Comparison of ENCODE assay signal across 22 cellular contexts in the genomic region with DNA sequence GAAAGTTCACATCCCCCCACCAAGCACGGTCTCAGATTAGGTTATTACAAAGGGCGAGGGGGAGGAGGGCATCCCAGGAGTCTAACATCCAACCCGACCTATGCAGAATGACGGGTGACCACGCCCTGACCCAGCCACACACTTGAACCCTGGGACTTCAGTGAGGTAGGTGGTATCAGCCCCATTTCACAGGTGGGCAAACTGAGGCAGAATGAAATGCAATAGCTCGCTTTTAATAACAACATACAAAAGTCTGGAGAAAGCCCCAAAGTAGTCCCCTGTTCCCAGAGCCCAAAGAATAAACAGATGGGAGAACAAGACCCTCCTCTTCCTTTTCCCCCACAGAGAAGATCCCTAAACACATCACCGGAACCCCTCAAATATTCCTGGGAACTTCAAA. TPM values are rescaled to one million over a fixed set of nuclear protein-coding genes. Genes with fewer than 3 reads are reported as not detected.
DNase-seq lines count a peak whose midpoint lies in the region; ATAC-seq, FAIRE-seq and TF ChIP-seq lines count a peak whose summit lies in the region.
"Had no signal": no experiment of that assay in that cellular context is flagged by ENCODE, and none has a peak within 500 bp of the region (broad histone marks: within the 10 kb centered on the region; RNA-seq: fewer than 3 reads in every experiment).

No MANE protein-coding gene starts in this region.

- H4K8ac ChIP-seq in H1 (ENCODE audit: extremely low read depth, insufficient read depth, low read length): no peak overlapping the region

- no peak for FAIRE-seq in H1 (lab: Jason Lieb, UNC)
- FAIRE-seq: A549, D721Med, G401.6, GM12891, GM19239 had no signal

- H2AFZ ChIP-seq in H1 (ENCODE audit: low read length): no peak overlapping the region

- H3K4me2 ChIP-seq in H1 (ENCODE audit: insufficient read depth in 1 of 2, low read depth in 2 of 2, low read length in 2 of 2): no peak overlapping the region
- H3K4me2 ChIP-seq: A549; BLaER1 treated with 17β-estradiol and CSF1 and Interleukin-3, amounts not matched to agents 10 nM and 100 nM had no signal

- no peak overlapping the region for H3K18ac ChIP-seq in H1 (ENCODE audit: extremely low read depth, low read length)

- CTCF ChIA-PET in activated CD4-positive, alpha-beta T cell treated with anti-CD3 and anti-CD28 coated beads, Interleukin-2, amount 10 ng/mL, durations not matched to agents 7 days and 5 days (lab: Charles Lee): no interaction called here
- CTCF ChIA-PET in RWPE1 (lab: Yijun Ruan, JAX) (no interaction called here), H1 (lab: Charles Lee; ENCODE audit: partially characterized antibody) (interaction anchor here (1.8 to 3.5 kb wide), 2 partner anchors 11 to 14 kb away, joined by 6 to 21 read pairs; no protein-coding TSS in a partner anchor)

- H2AK5ac ChIP-seq in H1 (ENCODE audit: low read depth, low read length): no peak overlapping the region

- H3K9me3 Mint-ChIP-seq in activated CD4-positive, alpha-beta T cell treated with anti-CD3 and anti-CD28 coated beads, Interleukin-2, amount 10 ng/mL, durations not matched to agents 7 days and 5 days: no peaks in the 10 kb centered on the region
- no peaks in the 10 kb centered on the region for H3K9me3 Mint-ChIP-seq in activated CD4-positive, alpha-beta T cell treated with anti-CD3 and anti-CD28 coated beads, Interleukin-2, amount 10 ng/mL, durations not matched to agents 24 days and 14 days
- no peaks in the 10 kb centered on the region for H3K9me3 Mint-ChIP-seq in activated T-cell treated with anti-CD3 and anti-CD28 coated beads, Interleukin-2, amount 50 U/mL, for 4 hours
- H3K9me3 Mint-ChIP-seq: CD4-positive, alpha-beta T cell; CD8-positive, alpha-beta T cell had no signal

- peak overlapping the region; percentile 10; the same call in 1 of the 2 replicates for H3K27ac ChIP-seq in RWPE1
- no peak overlapping the region for H3K27ac ChIP-seq in H1 (ENCODE audit: low read depth, low read length)
- H3K27ac ChIP-seq: 22Rv1; A549; BLaER1 treated with 17β-estradiol and CSF1 and Interleukin-3, amounts not matched to agents 10 nM and 100 nM; C4-2B had no signal

- TF ChIP-seq POLR2A in H1 (IDR thresholded peaks at IDR 0.05; ENCODE audit: control extremely low read depth in 1 of 2, low read depth in 2 of 2, low read length in 2 of 2): no peak

- no peak for ATAC-seq in activated T-cell treated with anti-CD3 and anti-CD28 coated beads, Interleukin-2, amount 50 U/mL, for 4 hours
- ATAC-seq: A549; CD8-positive, alpha-beta T cell had no signal

- POLR2A ChIA-PET in activated CD4-positive, alpha-beta T cell treated with anti-CD3 and anti-CD28 coated beads, Interleukin-2, amount 10 ng/mL, durations not matched to agents 7 days and 5 days (lab: Charles Lee): no interaction called here
- POLR2A ChIA-PET in RWPE1 (lab: Yijun Ruan, JAX; ENCODE audit: low non-redundant PET): no interaction called here
- POLR2A ChIA-PET in H1 (lab: Charles Lee; ENCODE audit: partially characterized antibody): interaction anchor here (1.5 kb wide), 1 partner anchor 189 kb away, joined by 3 read pairs; no protein-coding TSS in a partner anchor

- H3K4me3 ChIP-seq in H1 (ENCODE audit: extremely low read depth in 1 of 4, insufficient read depth in 2 of 4, low read depth in 3 of 4, low read length in 4 of 4): no peak overlapping the region
- H3K4me3 ChIP-seq: A549; BLaER1 treated with 17β-estradiol and CSF1 and Interleukin-3, amounts not matched to agents 10 nM and 100 nM had no signal

- no peak overlapping the region for H3K4ac ChIP-seq in H1 (replicated peaks; ENCODE audit: insufficient read length, low read depth, low read length)

- H2BK120ac ChIP-seq in H1 (replicated peaks; ENCODE audit: low read depth, low read length): no peak overlapping the region

- peak overlapping the region; percentile 36 for H3K27ac Mint-ChIP-seq in activated CD4-positive, alpha-beta T cell treated with anti-CD3 and anti-CD28 coated beads, Interleukin-2, amount 10 ng/mL, durations not matched to agents 7 days and 5 days
- no peak overlapping the region for H3K27ac Mint-ChIP-seq in activated CD4-positive, alpha-beta T cell treated with anti-CD3 and anti-CD28 coated beads, Interleukin-2, amount 10 ng/mL, durations not matched to agents 24 days and 14 days
- H3K27ac Mint-ChIP-seq: B cell; CD4-positive, alpha-beta T cell; CD8-positive, alpha-beta T cell had no signal

- H4K5ac ChIP-seq in H1 (ENCODE audit: insufficient read length, low read depth, low read length): no peak overlapping the region

- TF ChIP-seq RAD21 in H1 (IDR thresholded peaks at IDR 0.05 in 1 of 2, conservative IDR thresholded peaks at IDR 0.05 in 1 of 2; ENCODE audit: low read depth in 2 of 2, low read length in 2 of 2): no peak

- H3K36me3 ChIP-seq in H1 (ENCODE audit: control insufficient read depth in 2 of 4, insufficient read depth in 4 of 4, low read length in 3 of 4): peaks cover 0 to 3% (median 3%) of the 10 kb centered on the region in 4 experiments; a peak in 3 of 8 replicates

- H3K79me1 ChIP-seq in H1 (ENCODE audit: low read depth, low read length): no peaks in the 10 kb centered on the region

- H3K4me3 Mint-ChIP-seq in activated CD4-positive, alpha-beta T cell treated with anti-CD3 and anti-CD28 coated beads, Interleukin-2, amount 10 ng/mL, durations not matched to agents 7 days and 5 days: no peak overlapping the region
- H3K4me3 Mint-ChIP-seq in activated CD4-positive, alpha-beta T cell treated with anti-CD3 and anti-CD28 coated beads, Interleukin-2, amount 10 ng/mL, durations not matched to agents 24 days and 14 days: no peak overlapping the region
- no peak overlapping the region for H3K4me3 Mint-ChIP-seq in activated T-cell treated with anti-CD3 and anti-CD28 coated beads, Interleukin-2, amount 50 U/mL, for 4 hours
- H3K4me3 Mint-ChIP-seq: B cell; CD4-positive, alpha-beta T cell; CD8-positive, alpha-beta T cell had no signal

- no peaks in the 10 kb centered on the region for H3K79me2 ChIP-seq in H1 (ENCODE audit: control insufficient read depth in 1 of 2, insufficient read depth in 2 of 2, low read length in 2 of 2)

- H3K14ac ChIP-seq in H1 (ENCODE audit: insufficient read length): no peak overlapping the region

- H3K27me3 Mint-ChIP-seq in activated CD4-positive, alpha-beta T cell treated with anti-CD3 and anti-CD28 coated beads, Interleukin-2, amount 10 ng/mL, durations not matched to agents 7 days and 5 days: no peaks in the 10 kb centered on the region
- H3K27me3 Mint-ChIP-seq in activated CD4-positive, alpha-beta T cell treated with anti-CD3 and anti-CD28 coated beads, Interleukin-2, amount 10 ng/mL, durations not matched to agents 24 days and 14 days: no peaks in the 10 kb centered on the region
- no peaks in the 10 kb centered on the region for H3K27me3 Mint-ChIP-seq in activated T-cell treated with anti-CD3 and anti-CD28 coated beads, Interleukin-2, amount 50 U/mL, for 4 hours (ENCODE audit: low read depth)
- H3K27me3 Mint-ChIP-seq: B cell; CD4-positive, alpha-beta T cell had no signal

- no peaks in the 10 kb centered on the region for H3K4me1 Mint-ChIP-seq in activated CD4-positive, alpha-beta T cell treated with anti-CD3 and anti-CD28 coated beads, Interleukin-2, amount 10 ng/mL, durations not matched to agents 7 days and 5 days
- H3K4me1 Mint-ChIP-seq in activated CD4-positive, alpha-beta T cell treated with anti-CD3 and anti-CD28 coated beads, Interleukin-2, amount 10 ng/mL, durations not matched to agents 24 days and 14 days: no peaks in the 10 kb centered on the region
- H3K4me1 Mint-ChIP-seq in activated T-cell treated with anti-CD3 and anti-CD28 coated beads, Interleukin-2, amount 50 U/mL, for 4 hours (ENCODE audit: low read depth): no peaks in the 10 kb centered on the region
- H3K4me1 Mint-ChIP-seq: B cell had no signal

- TF ChIP-seq CTCF in RWPE1 (conservative IDR thresholded peaks at IDR 0.05; ENCODE audit: low read depth) (no peak), H1 (IDR thresholded peaks at IDR 0.05; ENCODE audit: control extremely low read depth in 1 of 3, insufficient read depth in 1 of 3, low read depth in 1 of 3, low read length in 3 of 3) (no peak)

- H2BK5ac ChIP-seq in H1 (ENCODE audit: low read depth, low read length): no peak overlapping the region

- H4K20me1 ChIP-seq in H1 (replicated peaks in 1 of 2; ENCODE audit: control insufficient read depth in 1 of 2, insufficient read depth in 2 of 2, low read length in 2 of 2): peaks cover 3 to 4% of the 10 kb centered on the region in 2 experiments

- no peak overlapping the region for H4K91ac ChIP-seq in H1 (replicated peaks; ENCODE audit: insufficient read length, low read length)

- intact Hi-C loops in activated CD4-positive, alpha-beta T cell treated with anti-CD3 and anti-CD28 coated beads, Interleukin-2, amount 10 ng/mL, durations not matched to agents 24 days and 14 days (cut with micrococcal nuclease): no loop called here

- no peaks in the 10 kb centered on the region for H3K27me3 ChIP-seq in H1 (replicated peaks in 1 of 4; ENCODE audit: control insufficient read depth in 3 of 4, extremely low read depth in 1 of 4, insufficient read depth in 3 of 4, low read length in 3 of 4)
- H3K27me3 ChIP-seq: BLaER1 treated with 17β-estradiol and CSF1 and Interleukin-3, amounts not matched to agents 10 nM and 100 nM had no signal

- no peak overlapping the region for H3K56ac ChIP-seq in H1 (replicated peaks; ENCODE audit: insufficient read length, low read depth, low read length)

- no peak overlapping the region for H2BK15ac ChIP-seq in H1 (ENCODE audit: low read length)

- no peak for TF ChIP-seq EP300 in H1 (IDR thresholded peaks at IDR 0.05; ENCODE audit: borderline replicate concordance in 1 of 2, low read depth in 2 of 2, low read length in 2 of 2)

- no peak overlapping the region for H3K23ac ChIP-seq in H1 (ENCODE audit: insufficient read length)

- DNase-seq in activated CD4-positive, alpha-beta T cell treated with anti-CD3 and anti-CD28 coated beads, Interleukin-2, amount 10 ng/mL, durations not matched to agents 7 days and 5 days: no peak
- DNase-seq in activated CD4-positive, alpha-beta T cell treated with anti-CD3 and anti-CD28 coated beads, Interleukin-2, amount 10 ng/mL, durations not matched to agents 24 days and 14 days: no peak
- no peak for DNase-seq in RWPE1 (ENCODE audit: low spot score)
- no peak for DNase-seq in H1 (ENCODE audit: low read depth in 1 of 2, low spot score in 2 of 2)
- no peak for DNase-seq in NCI-H526 (lab: John Stamatoyannopoulos, UW)
- DNase-seq in activated T-cell treated with anti-CD3 and anti-CD28 coated beads, Interleukin-2, amount 50 U/mL, for 4 hours: no peak
- DNase-seq: AML-193; Caco-2; Calu3; CD4-positive, alpha-beta T cell; CD8-positive, alpha-beta T cell; DMS79 treated with DMSO at 0.1 percent for 48 hours; GF-D8 had no signal

- no peaks in the 10 kb centered on the region for H3K36me3 Mint-ChIP-seq in activated CD4-positive, alpha-beta T cell treated with anti-CD3 and anti-CD28 coated beads, Interleukin-2, amount 10 ng/mL, durations not matched to agents 7 days and 5 days (ENCODE audit: low read depth)
- H3K36me3 Mint-ChIP-seq in activated CD4-positive, alpha-beta T cell treated with anti-CD3 and anti-CD28 coated beads, Interleukin-2, amount 10 ng/mL, durations not matched to agents 24 days and 14 days (ENCODE audit: low read depth): peaks cover 2% of the 10 kb centered on the region
- peaks cover 11% of the 10 kb centered on the region for H3K36me3 Mint-ChIP-seq in activated T-cell treated with anti-CD3 and anti-CD28 coated beads, Interleukin-2, amount 50 U/mL, for 4 hours (ENCODE audit: insufficient read depth)

- no peaks in the 10 kb centered on the region for H3K23me2 ChIP-seq in H1 (ENCODE audit: low read depth, low read length)

- H3K4me1 ChIP-seq in H1 (replicated peaks in 1 of 4; ENCODE audit: control insufficient read depth in 3 of 4, insufficient read depth in 4 of 4, low read length in 3 of 4): peaks cover 4 to 19% (median 10%) of the 10 kb centered on the region in 4 experiments; a peak in 6 of 7 replicates
- H3K4me1 ChIP-seq: A549 had no signal

- no peaks in the 10 kb centered on the region for H3K9me3 ChIP-seq in H1 (ENCODE audit: insufficient read depth in 2 of 2, low read depth in 1 of 2, low read length in 1 of 2)
- H3K9me3 ChIP-seq: A549; BLaER1 treated with 17β-estradiol and CSF1 and Interleukin-3, amounts not matched to agents 10 nM and 100 nM; Caco-2 had no signal

- whole genome bisulfite sequencing in H1 (ENCODE audit: extremely low coverage in 1 of 2, insufficient coverage in 1 of 2, insufficient read length in 1 of 2, insufficient replicate concordance in 2 of 2, low coverage in 1 of 2, low lambda C conversion rate in 2 of 2, missing lambda C conversion rate in 1 of 2), 2 experiments: 83% methylated on average over 7 of the region's 7 CpGs; no CpG with 5 or more reads in 1 of the 2 experiments

- no peak overlapping the region for H2BK12ac ChIP-seq in H1 (ENCODE audit: low read depth, low read length)

- H3K9ac ChIP-seq in H1 (replicated peaks in 1 of 4; ENCODE audit: extremely low read depth in 1 of 4, low read depth in 3 of 4, low read length in 3 of 4): no peak overlapping the region
- H3K9ac ChIP-seq: BLaER1 treated with 17β-estradiol and CSF1 and Interleukin-3, amounts not matched to agents 10 nM and 100 nM had no signal

- H2BK20ac ChIP-seq in H1 (ENCODE audit: low read length): no peak overlapping the region

RNA-seq across cellular contexts. Expression of gene NUP50, which starts 31.9 kb away (rescaled TPM):
- 100 to 1,000 TPM; 180 to 183 TPM for total RNA-seq in activated CD4-positive, alpha-beta T cell treated with anti-CD3 and anti-CD28 coated beads, Interleukin-2, amount 10 ng/mL, durations not matched to agents 7 days and 5 days
- 167 and 168 TPM in 2 replicates for total RNA-seq in activated CD4-positive, alpha-beta T cell treated with anti-CD3 and anti-CD28 coated beads, Interleukin-2, amount 10 ng/mL, durations not matched to agents 24 days and 14 days
- 112 and 118 TPM in 2 replicates for total RNA-seq in H1 (2021; fragmentation: NEBNext Ultra II Directional; extraction: Animal tissue kit (Norgen Biotek cat#: 25700))
- polyA plus RNA-seq in H1 (2011; rRNA removed): 16.4 and 20.0 TPM in 2 replicates
- polyA plus RNA-seq in H1 (2011; cell fraction: cytosol; rRNA removed): 21.3 TPM
- 56.5 TPM for polyA plus RNA-seq in H1 (2011; cell fraction: nucleus; rRNA removed)
- polyA plus RNA-seq in H1 (2012, experiment 1 of 2): 45.2 to 74.0 TPM (median 59.8 TPM) in 4 replicates
- 3.5 TPM for polyA plus RNA-seq in H1 (2012, experiment 2 of 2)
- polyA plus RNA-seq in H1 (2013, experiment 1 of 2): 49.7 TPM
- polyA plus RNA-seq in H1 (2013, experiment 2 of 2): 48.2 TPM
- polyA minus RNA-seq in H1 (2011; rRNA and poly(A)+ RNA removed): 108 and 121 TPM in 2 replicates
- polyA minus RNA-seq in H1 (2011; cell fraction: cytosol; rRNA and poly(A)+ RNA removed): 35.6 TPM
- polyA minus RNA-seq in H1 (2011; cell fraction: nucleus; rRNA and poly(A)+ RNA removed): 45.5 TPM
- 100 to 1,000 TPM; 155 to 164 (median 163) TPM for total RNA-seq in activated T-cell treated with anti-CD3 and anti-CD28 coated beads, Interleukin-2, amount 50 U/mL, for 4 hours

RNA-seq across cellular contexts. Expression of gene KIAA0930, which starts 45.1 kb away (rescaled TPM):
- 10 to 100 TPM; 13.3 to 17.8 TPM for total RNA-seq in activated CD4-positive, alpha-beta T cell treated with anti-CD3 and anti-CD28 coated beads, Interleukin-2, amount 10 ng/mL, durations not matched to agents 7 days and 5 days
- total RNA-seq in activated CD4-positive, alpha-beta T cell treated with anti-CD3 and anti-CD28 coated beads, Interleukin-2, amount 10 ng/mL, durations not matched to agents 24 days and 14 days: 45.3 and 45.6 TPM in 2 replicates
- 61.9 and 65.3 TPM in 2 replicates for total RNA-seq in H1 (2021; fragmentation: NEBNext Ultra II Directional; extraction: Animal tissue kit (Norgen Biotek cat#: 25700))
- 66.1 and 95.4 TPM in 2 replicates for polyA plus RNA-seq in H1 (2011; rRNA removed)
- polyA plus RNA-seq in H1 (2011; cell fraction: cytosol; rRNA removed): 66.9 TPM
- polyA plus RNA-seq in H1 (2011; cell fraction: nucleus; rRNA removed): 77.9 TPM
- polyA plus RNA-seq in H1 (2012, experiment 1 of 2): 37.4 to 53.7 TPM (median 45.5 TPM) in 4 replicates
- 32.4 TPM for polyA plus RNA-seq in H1 (2012, experiment 2 of 2)
- polyA plus RNA-seq in H1 (2013, experiment 1 of 2): 50.5 TPM
- 53.3 TPM for polyA plus RNA-seq in H1 (2013, experiment 2 of 2)
- 25.2 and 28.4 TPM in 2 replicates for polyA minus RNA-seq in H1 (2011; rRNA and poly(A)+ RNA removed)
- polyA minus RNA-seq in H1 (2011; cell fraction: cytosol; rRNA and poly(A)+ RNA removed): 27.8 TPM
- polyA minus RNA-seq in H1 (2011; cell fraction: nucleus; rRNA and poly(A)+ RNA removed): 14.2 TPM
- 10 to 100 TPM; 46.8 to 52.6 (median 48.8) TPM for total RNA-seq in activated T-cell treated with anti-CD3 and anti-CD28 coated beads, Interleukin-2, amount 50 U/mL, for 4 hours
